19 cellular contexts compared by ENCODE assay signal in genomic region chr5:168372351-168372946, GRCh38.
DNase-seq lines count a peak whose midpoint lies in the region; ATAC-seq, FAIRE-seq and TF ChIP-seq lines count a peak whose summit lies in the region.
"Had no signal": no experiment of that assay in that cellular context is flagged by ENCODE, and none has a peak within 500 bp of the region (broad histone marks: within the 10 kb centered on the region; RNA-seq: fewer than 3 reads in every experiment).

No MANE protein-coding gene starts in this region.

- CTCF ChIA-PET in GM12878 (lab: Yijun Ruan, JAX), result no interaction called here

- intact Hi-C loops in GM12878 (cut with micrococcal nuclease; ENCODE audit: unreplicated experiment) (no loop called here), Right ventricle myocardium superior (cut with DNase I) (no loop called here)

- BruUV-seq in GM12878 (replicated peaks; lab: Mats Ljungman, UMichigan), result no TSS peak

- H3K4me1 ChIP-seq in GM12878 (ENCODE audit: control insufficient read depth, insufficient read depth, low read length), result peaks cover 7% of the 10 kb centered on the region
- H3K4me1 ChIP-seq: ascending aorta, left ventricle myocardium inferior had no signal

- no peak overlapping the region for H3K4me3 ChIP-seq in GM12878
- H3K4me3 ChIP-seq: ascending aorta, left ventricle myocardium inferior had no signal

- no peak overlapping the region for H3K9ac ChIP-seq in GM12878 (ENCODE audit: control insufficient read depth, insufficient read depth, low read length)

- no peaks in the 10 kb centered on the region for H4K20me1 ChIP-seq in GM12878 (ENCODE audit: control insufficient read depth, insufficient read depth)

- H3K79me2 ChIP-seq in GM12878 (ENCODE audit: control insufficient read depth, insufficient read depth, low read length), result no peaks in the 10 kb centered on the region

- POLR2A ChIA-PET in GM12878 (lab: Charles Lee), result no interaction called here

- ATAC-seq in GM18868 (IDR thresholded peaks at IDR 0.05; ENCODE audit: unreplicated experiment) (peak; percentile 92), GM21619 (IDR thresholded peaks at IDR 0.05; ENCODE audit: unreplicated experiment) (peak; percentile 58), HG03103 (IDR thresholded peaks at IDR 0.05; ENCODE audit: low read depth, unreplicated experiment) (peak; percentile 89), GM12878 (peak; percentile 78), Right ventricle myocardium superior (ENCODE audit: poor library complexity) (no peak), GM19455 (IDR thresholded peaks at IDR 0.05; ENCODE audit: unreplicated experiment) (no peak)

- TF ChIP-seq RAD21 in GM12878 (IDR thresholded peaks at IDR 0.05; ENCODE audit: insufficient read depth, low read depth, low read length), result no peak

- no peak for TF ChIP-seq POLR2A in GM12878 (IDR thresholded peaks at IDR 0.05; ENCODE audit: low read depth, low read length)

- FAIRE-seq in GM12878 (lab: Jason Lieb, UNC), result peak; percentile 7

- no peak overlapping the region for H3K4me2 ChIP-seq in GM12878 (ENCODE audit: control insufficient read depth, insufficient read depth)

- SMC1A ChIA-PET in GM12878 (lab: Charles Lee; ENCODE audit: uncharacterized antibody, unreplicated experiment), result no interaction called here

- no peak for TF ChIP-seq EP300 in GM12878 (IDR thresholded peaks at IDR 0.05; ENCODE audit: borderline replicate concordance in 1 of 2, control insufficient read depth in 1 of 2, low read depth in 2 of 2, low read length in 2 of 2)

- in situ Hi-C loops in GM12878 (cut with MboI), result no loop called here

- DNase-seq in GM12878 (ENCODE audit: low read depth, low spot score) (no peak), epidermal melanocyte (ENCODE audit: insufficient read length, low spot score) (no peak), Right ventricle myocardium superior (no peak), NCI-H2081 treated with DMSO at 0.1 percent for 48 hours (lab: John Stamatoyannopoulos, UW) (no peak)
- DNase-seq: activated CD4-positive, alpha-beta T cell treated with anti-CD3 and anti-CD28 coated beads, Interleukin-2, amount 50 U/mL, for 48 hours; activated naive CD4-positive, alpha-beta T cell treated with anti-CD3 and anti-CD28 coated beads, Interleukin-2, amount 10 ng/mL, durations not matched to agents 7 days and 5 days; activated T-cell treated with anti-CD3 and anti-CD28 coated beads, Interleukin-2, amount 50 U/mL, for 1 hour; cerebellar nuclear complex; effector CD8-positive, alpha-beta T cell; left ventricle myocardium inferior; NCI-H1694 treated with DMSO at 0.1 percent for 48 hours; NCI-H226; stimulated activated CD4-positive, alpha-beta T cell treated with anti-CD3 and anti-CD28 coated beads, Interleukin-4, amount 100 ng/mL, for 4 hours had no signal

- H3K27me3 ChIP-seq in GM12878 (replicated peaks in 1 of 2; ENCODE audit: control insufficient read depth in 2 of 2, insufficient read depth in 2 of 2, low read length in 1 of 2), result no peaks in the 10 kb centered on the region
- H3K27me3 ChIP-seq: ascending aorta had no signal

- H3K36me3 ChIP-seq in GM12878 (ENCODE audit: control insufficient read depth in 2 of 2, insufficient read depth in 2 of 2, low read length in 1 of 2), result no peaks in the 10 kb centered on the region
- H3K36me3 ChIP-seq: ascending aorta, left ventricle myocardium inferior had no signal

- H3K9me3 ChIP-seq in GM12878 (replicated peaks; ENCODE audit: control insufficient read depth, insufficient read depth, low read length), result no peaks in the 10 kb centered on the region
- H3K9me3 ChIP-seq: ascending aorta, left ventricle myocardium inferior had no signal

- 18% methylated on average over 2 of the region's 2 CpGs for WGBS in GM12878 (ENCODE audit: insufficient coverage, insufficient replicate concordance, low lambda C conversion rate, missing lambda C conversion rate)

- no peak overlapping the region for H2AFZ ChIP-seq in GM12878 (ENCODE audit: control insufficient read depth, low read depth, low read length)

- no peak overlapping the region for H3K27ac ChIP-seq in GM12878 (ENCODE audit: control insufficient read depth, insufficient read depth)
- H3K27ac ChIP-seq: ascending aorta, left ventricle myocardium inferior, VCaP had no signal

- TF ChIP-seq CTCF in GM12878 (IDR thresholded peaks at IDR 0.05 in 2 of 3, conservative IDR thresholded peaks at IDR 0.05 in 1 of 3; ENCODE audit: control insufficient read depth in 2 of 3, extremely low read depth in 1 of 3, insufficient read depth in 1 of 3, low read depth in 3 of 3, low read length in 3 of 3), result no peak

- RAD21 ChIA-PET in GM12878 (lab: Charles Lee; ENCODE audit: unreplicated experiment), result no interaction called here

TF ChIP-seq in GM12878, 131 proteins besides CTCF, POLR2A, EP300 and RAD21:
- TF ChIP-seq CHD2 (IDR thresholded peaks at IDR 0.05; ENCODE audit: borderline replicate concordance, low read depth, low read length), result no peak

Comparison
In these comparisons a context has a peak if more than half of its experiments do, and no peak if none do; other contexts are left out.
1. ATAC-seq: peak in GM18868 (single experiment), GM21619 (single experiment), HG03103 (single experiment) and GM12878 (single experiment); none in Right ventricle myocardium superior (single experiment) and GM19455 (single experiment).